Comparison of ENCODE assay signal across 11 cellular contexts in genomic region chr4:152501846-152502536, GRCh38. TPM values are rescaled to one million over a fixed set of nuclear protein-coding genes. Genes with fewer than 3 reads are reported as not detected.
A peak's percentile ranks its signal among the peaks of the same experiment; 100 is the strongest.
DNase-seq lines count a peak whose midpoint lies in the region; ATAC-seq and TF ChIP-seq lines count a peak whose summit lies in the region.
"Had no signal": no experiment of that assay in that cellular context is flagged by ENCODE, and none has a peak within 500 bp of the region (broad histone marks: within the 10 kb centered on the region; RNA-seq: fewer than 3 reads in every experiment).

No MANE protein-coding gene starts in this region.

- peaks cover 33% of the 10 kb centered on the region; the same call in 1 of the 2 replicates for H3F3A ChIP-seq in SU-DHL-6 (ENCODE audit: insufficient read depth)

- H3K9ac ChIP-seq in SU-DHL-6 (ENCODE audit: low read length) = peak overlapping the region; percentile 15

- H3K4me2 ChIP-seq in SU-DHL-6 (ENCODE audit: low read depth, low read length, poor library complexity, severe bottlenecking) = peak overlapping the region; percentile 58

- no peak overlapping the region for H3K4me3 ChIP-seq in SU-DHL-6 (ENCODE audit: insufficient read depth, low read length, poor library complexity, severe bottlenecking)
- H3K4me3 ChIP-seq: body of pancreas had no signal

- no peak overlapping the region for H2AFZ ChIP-seq in SU-DHL-6 (ENCODE audit: low read depth, low read length, severe bottlenecking)

- DNase-seq in activated T-cell treated with anti-CD3 and anti-CD28 coated beads, Interleukin-2, amount 50 U/mL, for 72 hours = no peak
- DNase-seq in activated T-cell treated with anti-CD3 and anti-CD28 coated beads, Interleukin-2, amount 50 U/mL, for 1 hour = no peak
- DNase-seq in SHP77 treated with DMSO at 0.1 percent for 48 hours (lab: John Stamatoyannopoulos, UW) (no peak), middle frontal gyrus (ENCODE audit: extremely low spot score, low spot score) (no peak), MV-4-11 (lab: John Stamatoyannopoulos, UW) (no peak)
- DNase-seq: body of pancreas, naive B cell, NCI-H446 treated with DMSO at 0.1 percent for 48 hours had no signal

- peaks cover 87% of the 10 kb centered on the region for H3K79me2 ChIP-seq in SU-DHL-6 (ENCODE audit: insufficient read depth, low read length)

- peak overlapping the region; percentile 71 for H3K27ac ChIP-seq in SU-DHL-6 (ENCODE audit: low read depth, low read length)
- H3K27ac ChIP-seq: body of pancreas had no signal

- no peaks in the 10 kb centered on the region for H3K27me3 Mint-ChIP-seq in activated T-cell treated with anti-CD3 and anti-CD28 coated beads, Interleukin-2, amount 50 U/mL, for 72 hours (ENCODE audit: low read depth)
- H3K27me3 Mint-ChIP-seq in stimulated activated memory B cell treated with anti-CD40 and anti-IgM and Interleukin-4, amounts not matched to agents 10 μg/mL and 1 μg/mL and 100 μg/mL, for 72 hours = no peaks in the 10 kb centered on the region
- H3K27me3 Mint-ChIP-seq: naive B cell had no signal

- TF ChIP-seq CTCF in SU-DHL-6 (IDR thresholded peaks at IDR 0.05; ENCODE audit: insufficient read depth, low read length, poor library complexity, severe bottlenecking) = no peak

- peak overlapping the region in 1 of 2 donors; percentile 73 for H3K4me3 Mint-ChIP-seq in activated T-cell treated with anti-CD3 and anti-CD28 coated beads, Interleukin-2, amount 50 U/mL, for 72 hours
- no peak overlapping the region for H3K4me3 Mint-ChIP-seq in stimulated activated memory B cell treated with anti-CD40 and anti-IgM and Interleukin-4, amounts not matched to agents 10 μg/mL and 1 μg/mL and 100 μg/mL, for 72 hours

- H3K9me2 ChIP-seq in SU-DHL-6 (replicated peaks; ENCODE audit: insufficient read depth, low read length) = no peaks in the 10 kb centered on the region

- peaks cover 2% of the 10 kb centered on the region in 2 donors for H3K36me3 Mint-ChIP-seq in activated T-cell treated with anti-CD3 and anti-CD28 coated beads, Interleukin-2, amount 50 U/mL, for 72 hours (ENCODE audit: insufficient read depth in 2 of 2)
- H3K36me3 Mint-ChIP-seq in stimulated activated memory B cell treated with anti-CD40 and anti-IgM and Interleukin-4, amounts not matched to agents 10 μg/mL and 1 μg/mL and 100 μg/mL, for 72 hours = peaks cover 10% of the 10 kb centered on the region
- H3K36me3 Mint-ChIP-seq: naive B cell had no signal

- no peaks in the 10 kb centered on the region for H3K9me3 Mint-ChIP-seq in activated T-cell treated with anti-CD3 and anti-CD28 coated beads, Interleukin-2, amount 50 U/mL, for 72 hours
- no peaks in the 10 kb centered on the region for H3K9me3 Mint-ChIP-seq in stimulated activated memory B cell treated with anti-CD40 and anti-IgM and Interleukin-4, amounts not matched to agents 10 μg/mL and 1 μg/mL and 100 μg/mL, for 72 hours
- H3K9me3 Mint-ChIP-seq: naive B cell had no signal

- no peaks in the 10 kb centered on the region for H3K27me3 ChIP-seq in SU-DHL-6 (ENCODE audit: low read length)
- H3K27me3 ChIP-seq: body of pancreas had no signal

- H3K9me3 ChIP-seq in SU-DHL-6 (ENCODE audit: insufficient read depth, low read length) = no peaks in the 10 kb centered on the region
- H3K9me3 ChIP-seq: body of pancreas had no signal

- H4K20me1 ChIP-seq in SU-DHL-6 (ENCODE audit: low read depth, low read length) = peaks cover 13% of the 10 kb centered on the region

- peak overlapping the region; percentile 91 for H3K27ac Mint-ChIP-seq in activated T-cell treated with anti-CD3 and anti-CD28 coated beads, Interleukin-2, amount 50 U/mL, for 72 hours
- H3K27ac Mint-ChIP-seq in stimulated activated memory B cell treated with anti-CD40 and anti-IgM and Interleukin-4, amounts not matched to agents 10 μg/mL and 1 μg/mL and 100 μg/mL, for 72 hours = peak overlapping the region; percentile 67

- H3K36me3 ChIP-seq in SU-DHL-6 (ENCODE audit: low read length) = no peaks in the 10 kb centered on the region

- H3K4me1 Mint-ChIP-seq in activated T-cell treated with anti-CD3 and anti-CD28 coated beads, Interleukin-2, amount 50 U/mL, for 72 hours (ENCODE audit: low read depth) = peaks cover 27% of the 10 kb centered on the region
- H3K4me1 Mint-ChIP-seq in stimulated activated memory B cell treated with anti-CD40 and anti-IgM and Interleukin-4, amounts not matched to agents 10 μg/mL and 1 μg/mL and 100 μg/mL, for 72 hours = peaks cover 52% of the 10 kb centered on the region

- peak; percentile 81 to 88 for ATAC-seq in activated T-cell treated with anti-CD3 and anti-CD28 coated beads, Interleukin-2, amount 50 U/mL, for 72 hours (replicated peaks in 1 of 2)
- ATAC-seq in HG02870 (IDR thresholded peaks at IDR 0.05; ENCODE audit: unreplicated experiment) = peak; percentile 37
- ATAC-seq in stimulated activated memory B cell treated with anti-CD40 and anti-IgM and Interleukin-4, amounts not matched to agents 10 μg/mL and 1 μg/mL and 100 μg/mL, for 72 hours = peak; percentile 61
- ATAC-seq: body of pancreas had no signal

RNA-seq across cellular contexts. Expression of gene FBXW7, which starts 33.9 kb away (rescaled TPM):
- 10 to 100 TPM; 37.6 to 40.9 TPM for total RNA-seq in activated T-cell treated with anti-CD3 and anti-CD28 coated beads, Interleukin-2, amount 50 U/mL, for 72 hours
